In the genomic region with DNA sequence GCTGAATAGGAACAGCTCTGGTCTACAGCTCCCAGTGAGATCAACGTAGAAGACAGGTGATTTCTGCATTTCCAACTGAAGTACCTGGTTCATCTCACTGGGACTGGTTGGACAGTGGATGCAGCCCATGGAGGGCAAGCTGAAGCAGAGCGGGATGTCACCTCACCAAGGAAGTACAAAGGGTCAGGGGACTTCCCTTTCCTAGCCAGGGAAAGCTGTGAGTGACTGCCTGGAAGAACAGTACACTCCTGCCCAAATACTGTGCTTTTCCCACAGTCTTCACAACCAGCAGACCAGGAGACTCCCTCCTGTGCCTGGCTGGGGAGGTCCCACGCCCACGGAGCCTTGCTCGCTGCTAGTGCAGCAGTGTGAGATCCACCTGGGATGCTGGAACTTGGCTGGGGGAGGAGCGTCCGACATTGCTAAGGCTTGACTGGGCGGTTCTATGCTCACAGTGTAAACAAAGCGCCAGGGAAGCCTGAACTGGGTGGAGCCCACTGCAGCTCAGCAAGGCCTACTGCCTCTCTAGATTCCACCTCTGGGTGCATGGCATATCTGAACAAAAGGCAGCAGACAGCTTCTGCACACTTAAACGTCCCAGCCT, we compare ENCODE assay signal across 1 cellular context.
TF ChIP-seq lines count a peak whose summit lies in the region.

No MANE protein-coding gene starts in this region.

TF ChIP-seq in HepG2, 621 proteins besides CTCF, POLR2A, EP300 and RAD21 (continued from another document):
- TF ChIP-seq CSRNP1 (CRISPR knock-in tag; IDR thresholded peaks at IDR 0.05) (no peak), ZMYM3 (CRISPR knock-in tag; IDR thresholded peaks at IDR 0.05) (no peak), ZNF136 (CRISPR knock-in tag; IDR thresholded peaks at IDR 0.05; ENCODE audit: low read depth) (no peak)
- TF ChIP-seq, protein P1, sequence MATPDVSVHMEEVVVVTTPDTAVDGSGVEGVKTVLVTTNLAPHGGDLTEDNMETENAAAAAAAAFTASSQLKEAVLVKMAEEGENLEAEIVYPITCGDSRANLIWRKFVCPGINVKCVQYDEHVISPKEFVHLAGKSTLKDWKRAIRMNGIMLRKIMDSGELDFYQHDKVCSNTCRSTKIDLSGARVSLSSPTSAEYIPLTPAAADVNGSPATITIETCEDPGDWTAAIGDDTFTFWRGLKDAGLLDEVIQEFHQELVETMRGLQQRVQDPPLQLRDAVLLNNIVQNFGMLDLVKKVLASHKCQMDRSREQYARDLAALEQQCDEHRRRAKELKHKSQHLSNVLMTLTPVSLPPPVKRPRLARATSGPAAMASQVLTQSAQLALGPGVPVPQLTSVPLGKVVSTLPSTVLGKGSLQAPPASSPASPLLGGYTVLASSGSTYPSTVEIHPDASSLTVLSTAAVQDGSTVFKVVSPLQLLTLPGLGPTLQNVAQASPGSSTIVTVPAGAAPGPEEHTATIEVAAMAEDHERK (CRISPR knock-in tag; IDR thresholded peaks at IDR 0.05; ENCODE audit: low read depth) = no peak
